28 cellular contexts compared by ENCODE assay signal in genomic region chr6:152879681-152880080, GRCh38.
"Had no signal": no experiment of that assay in that cellular context is flagged by ENCODE, and none has a peak within 500 bp of the region (broad histone marks: within the 10 kb centered on the region; RNA-seq: fewer than 3 reads in every experiment).

No MANE protein-coding gene starts in this region.

- FAIRE-seq: kidney had no signal

- H3K4me3 ChIP-seq: breast epithelium, heart left ventricle, ovary, skin epidermis, stomach, thyroid gland, upper lobe of right lung had no signal

- H3K27me3 ChIP-seq: breast epithelium, foreskin keratinocyte, heart left ventricle, ovary, stomach, thyroid gland, upper lobe of right lung had no signal

- DNase-seq: activated CD4-positive, alpha-beta T cell treated with anti-CD3 and anti-CD28 coated beads for 1 hour; activated CD4-positive, alpha-beta T cell treated with anti-CD3 and anti-CD28 coated beads, Interleukin-2, amount 50 U/mL, for 1 hour; activated naive CD4-positive, alpha-beta T cell; activated T-cell treated with anti-CD3 and anti-CD28 coated beads for 4 hours; activated T-cell treated with anti-CD3 and anti-CD28 coated beads, Interleukin-2, amount 50 U/mL, for 72 hours; endodermal cell; foreskin keratinocyte; heart left ventricle; hypothalamus; immature natural killer cell; kidney; naive B cell; nephron progenitor cell; ovary; retina; stimulated activated CD4-positive, alpha-beta T cell treated with anti-CD3 and anti-CD28 coated beads, Interleukin-4, amount 100 ng/mL, for 24 hours; stimulated activated CD8-positive, alpha-beta memory T cell treated with anti-CD3 and anti-CD28 coated beads, Interleukin-4, amount 100 ng/mL, for 48 hours; stomach; T-helper 9 cell; thyroid gland; upper lobe of right lung had no signal

- ATAC-seq: activated naive CD4-positive, alpha-beta T cell treated with anti-CD3 and anti-CD28 coated beads, Interleukin-2, amount 50 U/mL, for 72 hours; activated T-cell treated with anti-CD3 and anti-CD28 coated beads, Interleukin-2, amount 50 U/mL, for 72 hours; esophagus mucosa; foreskin keratinocyte; heart left ventricle; sciatic nerve; stimulated activated memory B cell treated with anti-CD40 and anti-IgM and Interleukin-4, amounts not matched to agents 10 μg/mL and 1 μg/mL and 100 μg/mL, for 72 hours; upper lobe of right lung; WTC11 had no signal

- H3K36me3 ChIP-seq: breast epithelium, heart left ventricle, ovary, stomach, thyroid gland, upper lobe of right lung had no signal
